ENCODE assay signal across 18 cellular contexts in the genomic region with DNA sequence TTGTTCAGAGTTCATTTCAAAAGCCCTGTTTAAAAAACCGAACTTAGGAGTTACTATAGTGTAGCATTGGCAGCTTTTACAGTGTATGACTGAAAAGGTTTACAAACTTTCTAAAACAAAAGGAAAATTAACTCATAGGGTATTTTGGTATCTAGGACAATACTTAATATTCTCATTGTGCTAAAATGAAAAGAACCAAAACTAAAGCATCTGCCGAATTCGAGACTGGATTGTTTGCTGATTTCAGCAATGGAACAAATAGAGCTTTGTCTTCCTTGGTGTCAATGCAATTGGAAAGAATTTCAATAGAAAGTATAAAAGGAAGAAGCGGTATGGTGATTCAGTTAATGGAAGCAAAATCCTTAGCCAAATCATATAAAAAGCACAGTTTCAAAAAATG.
"Had no signal": no experiment of that assay in that cellular context is flagged by ENCODE, and none has a peak within 500 bp of the region (broad histone marks: within the 10 kb centered on the region; RNA-seq: fewer than 3 reads in every experiment).

No MANE protein-coding gene starts in this region.

- H3K27ac ChIP-seq: colonic mucosa, gastroesophageal sphincter, parathyroid adenoma, spleen, upper lobe of right lung had no signal

- H3K4me3 ChIP-seq: colonic mucosa, gastroesophageal sphincter, spleen, upper lobe of right lung had no signal

- ATAC-seq: activated T-helper 17 cell treated with anti-CD3 and anti-CD28 coated beads, Interleukin-2, amount 50 U/mL, for 72 hours; gastroesophageal sphincter; naive thymus-derived CD8-positive, alpha-beta T cell; stimulated activated naive B cell treated with anti-CD40 and anti-IgM and Interleukin-4, amounts not matched to agents 10 μg/mL and 1 μg/mL and 100 μg/mL, for 72 hours; T-helper 17 cell; upper lobe of right lung; WTC11 had no signal

- DNase-seq: activated CD4-positive, alpha-beta memory T cell treated with anti-CD3 and anti-CD28 coated beads, Interleukin-2, amount 10 ng/mL, durations not matched to agents 7 days and 5 days; activated CD4-positive, alpha-beta T cell treated with anti-CD3 and anti-CD28 coated beads for 48 hours; activated naive CD4-positive, alpha-beta T cell; activated naive CD8-positive, alpha-beta T cell treated with anti-CD3 and anti-CD28 coated beads for 36 hours; activated T-cell treated with anti-CD3 and anti-CD28 coated beads, Interleukin-2, amount 50 U/mL, for 1 hour; amniotic stem cell; caudate nucleus; colonic mucosa; mesendoderm; naive thymus-derived CD8-positive, alpha-beta T cell; spleen; stimulated activated naive B cell treated with anti-CD40 and anti-IgM and Interleukin-4, amounts not matched to agents 10 μg/mL and 1 μg/mL and 100 μg/mL, for 72 hours; T-helper 17 cell; upper lobe of right lung had no signal

- H3K4me1 ChIP-seq: colonic mucosa, gastroesophageal sphincter, parathyroid adenoma, spleen, upper lobe of right lung had no signal

- H2AFZ ChIP-seq: parathyroid adenoma had no signal

- H3K9me3 ChIP-seq: colonic mucosa, gastroesophageal sphincter, spleen, upper lobe of right lung had no signal

- H3K79me2 ChIP-seq: parathyroid adenoma had no signal

- H3K36me3 ChIP-seq: colonic mucosa, gastroesophageal sphincter had no signal

- H3K9ac ChIP-seq: parathyroid adenoma had no signal

- H3K27me3 ChIP-seq: colonic mucosa, gastroesophageal sphincter, spleen, upper lobe of right lung had no signal
